In genomic region chrX:7133036-7133412, GRCh38 we compare ENCODE assay signal across 8 cellular contexts. TPM values are rescaled to one million over a fixed set of nuclear protein-coding genes. Genes with fewer than 3 reads are reported as not detected.
DNase-seq lines count a peak whose midpoint lies in the region; ATAC-seq and TF ChIP-seq lines count a peak whose summit lies in the region.

No MANE protein-coding gene starts in this region.

- H3K27ac ChIP-seq in HUES6 (ENCODE audit: low read depth, low read length), result peak overlapping the region; percentile 67

- H3K27ac Mint-ChIP-seq in endothelial cell (ENCODE audit: unreplicated experiment), result peak overlapping the region; percentile 96
- H3K27ac Mint-ChIP-seq in osteocyte (ENCODE audit: unreplicated experiment), result peak overlapping the region; percentile 46

- H3K4me1 Mint-ChIP-seq in endothelial cell (ENCODE audit: unreplicated experiment) (peaks cover 31% of the 10 kb centered on the region), osteocyte (ENCODE audit: unreplicated experiment) (peaks cover 17% of the 10 kb centered on the region)

- ATAC-seq in GM19025 (IDR thresholded peaks at IDR 0.05; ENCODE audit: low read depth, unreplicated experiment), result peak; percentile 10
- ATAC-seq in HG02970 (IDR thresholded peaks at IDR 0.05; ENCODE audit: low FRiP score, unreplicated experiment), result no peak
- no peak for ATAC-seq in esophagus mucosa
- no peak for ATAC-seq in HG03280 (IDR thresholded peaks at IDR 0.05; ENCODE audit: unreplicated experiment)

- H3K36me3 ChIP-seq in HUES6 (ENCODE audit: control insufficient read depth, insufficient read depth, low read length), result no peaks in the 10 kb centered on the region; the same call in 1 of the 2 replicates

- H3K27me3 Mint-ChIP-seq in endothelial cell (ENCODE audit: unreplicated experiment) (peaks cover 2% of the 10 kb centered on the region), osteocyte (ENCODE audit: unreplicated experiment) (no peaks in the 10 kb centered on the region)

- no peaks in the 10 kb centered on the region for H3K27me3 ChIP-seq in HUES6 (ENCODE audit: control insufficient read depth, insufficient read depth, low read length)

- peak overlapping the region; percentile 14 for H3K9ac ChIP-seq in HUES6 (ENCODE audit: low read length)

- no peaks in the 10 kb centered on the region for H3K9me3 ChIP-seq in HUES6 (ENCODE audit: control insufficient read depth, insufficient read depth, low read depth, low read length)

- H3K4me3 Mint-ChIP-seq in endothelial cell (ENCODE audit: unreplicated experiment), result peak overlapping the region; percentile 25
- H3K4me3 Mint-ChIP-seq in osteocyte (ENCODE audit: unreplicated experiment), result no peak overlapping the region

- DNase-seq in endothelial cell (ENCODE audit: low spot score) (no peak), osteocyte (ENCODE audit: extremely low spot score, unreplicated experiment) (no peak)
- no peak for DNase-seq in activated CD4-positive, CD25-positive, alpha-beta regulatory T cell (lab: John Stamatoyannopoulos, UW)

- no peaks in the 10 kb centered on the region for H3K9me3 Mint-ChIP-seq in endothelial cell (ENCODE audit: unreplicated experiment)
- H3K9me3 Mint-ChIP-seq in osteocyte (ENCODE audit: unreplicated experiment), result no peaks in the 10 kb centered on the region

- H3K4me1 ChIP-seq in HUES6 (ENCODE audit: control insufficient read depth, insufficient read depth, low read length), result peaks cover 25% of the 10 kb centered on the region

- TF ChIP-seq CTCF in endothelial cell (IDR thresholded peaks at IDR 0.05; ENCODE audit: unreplicated experiment) (no peak), osteocyte (IDR thresholded peaks at IDR 0.05) (no peak)

- H3K36me3 Mint-ChIP-seq in endothelial cell (ENCODE audit: low read depth, unreplicated experiment), result peaks cover 4% of the 10 kb centered on the region
- no peaks in the 10 kb centered on the region for H3K36me3 Mint-ChIP-seq in osteocyte (ENCODE audit: unreplicated experiment)

- no peak overlapping the region for H3K4me3 ChIP-seq in HUES6 (ENCODE audit: low read depth, low read length)

RNA-seq across cellular contexts. Expression of gene STS, which starts 14.5 kb away (rescaled TPM):
- total RNA-seq in endothelial cell (ENCODE audit: unreplicated experiment) (7.2 TPM), osteocyte (13.3 and 13.5 TPM in 2 replicates), esophagus mucosa (1.6 TPM)

RNA-seq across cellular contexts. Expression of gene PUDP, which starts 14.9 kb away (rescaled TPM):
- total RNA-seq in endothelial cell (ENCODE audit: unreplicated experiment), result 45.0 TPM
- 18.4 and 21.9 TPM in 2 replicates for total RNA-seq in osteocyte
- 13.9 TPM for total RNA-seq in esophagus mucosa
